In the genomic region with DNA sequence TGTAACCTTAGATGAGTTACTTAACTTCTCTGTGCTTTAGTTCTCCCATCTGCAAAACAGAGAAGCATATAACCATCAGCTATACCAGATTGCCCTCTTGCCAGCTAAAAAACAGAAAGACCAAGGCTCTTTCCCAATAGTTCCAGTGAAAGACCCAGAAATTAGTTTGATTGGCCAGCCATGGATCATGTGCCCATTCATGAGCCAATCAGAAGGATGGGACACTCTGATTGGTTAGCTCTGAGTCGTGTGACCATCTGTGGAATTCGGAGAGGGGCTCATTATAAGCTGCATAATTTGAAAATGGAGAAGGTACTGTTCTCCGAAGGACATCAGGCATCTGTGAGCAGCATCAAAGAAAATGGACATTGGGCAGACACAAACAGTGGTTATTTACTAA, we compare ENCODE assay signal across 26 cellular contexts.
"Had no signal": no experiment of that assay in that cellular context is flagged by ENCODE, and none has a peak within 500 bp of the region (broad histone marks: within the 10 kb centered on the region; RNA-seq: fewer than 3 reads in every experiment).

No MANE protein-coding gene starts in this region.

- H3K4me3 ChIP-seq: ascending aorta, breast epithelium, cardiac muscle cell, colonic mucosa had no signal

- H3K4me3 Mint-ChIP-seq: activated CD4-positive, alpha-beta memory T cell treated with anti-CD3 and anti-CD28 coated beads, Interleukin-2, amount 10 ng/mL, durations not matched to agents 7 days and 5 days; activated CD4-positive, alpha-beta T cell treated with anti-CD3 and anti-CD28 coated beads, Interleukin-2, amount 10 ng/mL, durations not matched to agents 7 days and 5 days; activated naive CD4-positive, alpha-beta T cell treated with anti-CD3 and anti-CD28 coated beads, Interleukin-2, amount 10 ng/mL, durations not matched to agents 7 days and 5 days; activated naive CD8-positive, alpha-beta T cell treated with anti-CD3 and anti-CD28 coated beads, Interleukin-2, amount 10 ng/mL, durations not matched to agents 7 days and 5 days; activated T-cell treated with anti-CD3 and anti-CD28 coated beads, Interleukin-2, amount 50 U/mL, for 24 hours; activated T-cell treated with anti-CD3 and anti-CD28 coated beads, Interleukin-2, amount 50 U/mL, for 72 hours; brain had no signal

- H3K36me3 ChIP-seq: ascending aorta, breast epithelium, cardiac muscle cell, colonic mucosa had no signal

- H3K4me1 Mint-ChIP-seq: activated CD4-positive, alpha-beta memory T cell treated with anti-CD3 and anti-CD28 coated beads, Interleukin-2, amount 10 ng/mL, durations not matched to agents 7 days and 5 days; activated CD4-positive, alpha-beta T cell treated with anti-CD3 and anti-CD28 coated beads, Interleukin-2, amount 10 ng/mL, durations not matched to agents 7 days and 5 days; activated naive CD4-positive, alpha-beta T cell treated with anti-CD3 and anti-CD28 coated beads, Interleukin-2, amount 10 ng/mL, durations not matched to agents 7 days and 5 days; activated naive CD8-positive, alpha-beta T cell treated with anti-CD3 and anti-CD28 coated beads, Interleukin-2, amount 10 ng/mL, durations not matched to agents 7 days and 5 days had no signal

- H3K27ac ChIP-seq: ascending aorta, breast epithelium, cardiac muscle cell, colonic mucosa, epithelial cell of prostate had no signal

- H3K9me3 Mint-ChIP-seq: activated CD4-positive, alpha-beta T cell treated with anti-CD3 and anti-CD28 coated beads, Interleukin-2, amount 10 ng/mL, durations not matched to agents 7 days and 5 days had no signal

- H3K27ac Mint-ChIP-seq: activated CD4-positive, alpha-beta memory T cell treated with anti-CD3 and anti-CD28 coated beads, Interleukin-2, amount 10 ng/mL, durations not matched to agents 7 days and 5 days; activated CD4-positive, alpha-beta T cell treated with anti-CD3 and anti-CD28 coated beads, Interleukin-2, amount 10 ng/mL, durations not matched to agents 7 days and 5 days; activated naive CD4-positive, alpha-beta T cell treated with anti-CD3 and anti-CD28 coated beads, Interleukin-2, amount 10 ng/mL, durations not matched to agents 7 days and 5 days; activated naive CD4-positive, alpha-beta T cell treated with anti-CD3 and anti-CD28 coated beads, Interleukin-2, amount 50 U/mL, for 72 hours; activated naive CD8-positive, alpha-beta T cell treated with anti-CD3 and anti-CD28 coated beads, Interleukin-2, amount 10 ng/mL, durations not matched to agents 7 days and 5 days; activated T-cell treated with anti-CD3 and anti-CD28 coated beads, Interleukin-2, amount 50 U/mL, for 24 hours; activated T-cell treated with anti-CD3 and anti-CD28 coated beads, Interleukin-2, amount 50 U/mL, for 72 hours had no signal

- H3K9me3 ChIP-seq: ascending aorta, breast epithelium, colonic mucosa had no signal

- H3K36me3 Mint-ChIP-seq: activated naive CD4-positive, alpha-beta T cell treated with anti-CD3 and anti-CD28 coated beads, Interleukin-2, amount 10 ng/mL, durations not matched to agents 7 days and 5 days; activated naive CD4-positive, alpha-beta T cell treated with anti-CD3 and anti-CD28 coated beads, Interleukin-2, amount 50 U/mL, for 72 hours; activated naive CD8-positive, alpha-beta T cell treated with anti-CD3 and anti-CD28 coated beads, Interleukin-2, amount 10 ng/mL, durations not matched to agents 7 days and 5 days; brain had no signal

- H3K27me3 Mint-ChIP-seq: activated CD4-positive, alpha-beta memory T cell treated with anti-CD3 and anti-CD28 coated beads, Interleukin-2, amount 10 ng/mL, durations not matched to agents 7 days and 5 days; activated CD4-positive, alpha-beta T cell treated with anti-CD3 and anti-CD28 coated beads, Interleukin-2, amount 10 ng/mL, durations not matched to agents 7 days and 5 days; activated naive CD4-positive, alpha-beta T cell treated with anti-CD3 and anti-CD28 coated beads, Interleukin-2, amount 10 ng/mL, durations not matched to agents 7 days and 5 days; activated naive CD8-positive, alpha-beta T cell treated with anti-CD3 and anti-CD28 coated beads, Interleukin-2, amount 10 ng/mL, durations not matched to agents 7 days and 5 days; activated T-cell treated with anti-CD3 and anti-CD28 coated beads, Interleukin-2, amount 50 U/mL, for 24 hours; brain had no signal

- DNase-seq: activated CD4-positive, alpha-beta memory T cell treated with anti-CD3 and anti-CD28 coated beads, Interleukin-2, amount 10 ng/mL, durations not matched to agents 7 days and 5 days; activated CD4-positive, alpha-beta T cell treated with anti-CD3 and anti-CD28 coated beads for 1 hour; activated CD4-positive, alpha-beta T cell treated with anti-CD3 and anti-CD28 coated beads for 4 hours; activated CD4-positive, alpha-beta T cell treated with anti-CD3 and anti-CD28 coated beads, Interleukin-2, amount 10 ng/mL, durations not matched to agents 7 days and 5 days; activated CD4-positive, alpha-beta T cell treated with anti-CD3 and anti-CD28 coated beads, Interleukin-2, amount 50 U/mL, for 4 hours; activated CD4-positive, CD25-positive, alpha-beta regulatory T cell; activated CD8-positive, alpha-beta memory T cell treated with anti-CD3 and anti-CD28 coated beads, Interleukin-2, amount 50 U/mL, for 48 hours; activated gamma-delta T cell; activated naive CD4-positive, alpha-beta T cell; activated naive CD4-positive, alpha-beta T cell treated with anti-CD3 and anti-CD28 coated beads, Interleukin-2, amount 10 ng/mL, durations not matched to agents 7 days and 5 days; activated naive CD8-positive, alpha-beta T cell treated with anti-CD3 and anti-CD28 coated beads, Interleukin-2, amount 10 ng/mL, durations not matched to agents 7 days and 5 days; activated T-cell treated with anti-CD3 and anti-CD28 coated beads for 4 hours; activated T-cell treated with anti-CD3 and anti-CD28 coated beads, Interleukin-2, amount 50 U/mL, for 24 hours; activated T-cell treated with anti-CD3 and anti-CD28 coated beads, Interleukin-2, amount 50 U/mL, for 72 hours; central memory CD4-positive, alpha-beta T cell; cerebellar nuclear complex; colonic mucosa; effector memory CD4-positive, alpha-beta T cell; foreskin fibroblast; T-helper 2 cell had no signal

- H3K4me1 ChIP-seq: ascending aorta, breast epithelium, colonic mucosa had no signal

- ATAC-seq: activated naive CD4-positive, alpha-beta T cell treated with anti-CD3 and anti-CD28 coated beads, Interleukin-2, amount 50 U/mL, for 72 hours; activated T-cell treated with anti-CD3 and anti-CD28 coated beads, Interleukin-2, amount 50 U/mL, for 72 hours had no signal

- H3K27me3 ChIP-seq: ascending aorta, breast epithelium, cardiac muscle cell, colonic mucosa had no signal
